Comparison of ENCODE assay signal across 8 cellular contexts in the genomic region with DNA sequence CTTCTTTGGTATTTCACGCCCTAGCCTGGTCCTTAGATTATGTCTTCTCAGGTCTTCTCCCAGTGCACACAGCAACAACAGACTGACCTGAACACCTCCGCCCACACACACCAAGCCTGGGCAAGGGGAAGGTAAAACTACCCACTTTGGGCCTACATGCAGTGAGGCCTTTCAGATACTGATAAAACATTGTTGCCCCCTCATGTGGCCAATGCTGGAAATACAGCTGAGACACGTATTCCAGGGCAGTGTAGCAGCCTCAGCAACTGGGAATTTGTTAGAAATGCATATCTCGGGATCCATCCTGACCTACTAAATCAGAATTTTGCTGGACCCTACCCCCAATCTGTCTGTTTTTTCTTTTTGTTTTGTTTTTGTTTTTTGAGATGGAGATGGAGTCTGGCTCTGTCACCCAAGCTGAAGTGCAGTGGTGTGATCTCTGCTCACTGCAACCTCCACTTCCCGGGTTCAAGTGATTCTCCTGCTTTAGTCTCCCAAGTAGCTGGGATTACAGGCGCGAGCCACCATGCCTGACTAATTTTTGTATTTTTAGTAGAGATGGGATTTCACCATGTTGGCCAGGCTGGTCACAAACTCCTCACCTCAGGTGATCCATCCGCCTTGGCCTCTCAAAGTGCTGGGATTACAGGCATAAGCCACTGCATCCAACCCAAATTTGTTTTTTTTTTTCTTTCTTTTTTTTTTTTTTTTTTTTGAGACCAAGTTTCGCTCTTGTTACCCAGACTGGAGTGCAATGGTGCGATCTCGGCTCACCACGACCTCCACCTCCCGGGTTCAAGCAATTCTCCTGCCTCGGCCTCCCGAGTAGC. TPM values are rescaled to one million over a fixed set of nuclear protein-coding genes. Genes with fewer than 3 reads are reported as not detected.
DNase-seq lines count a peak whose midpoint lies in the region; ATAC-seq, FAIRE-seq and TF ChIP-seq lines count a peak whose summit lies in the region.
"Not testable (repeated sequence)": the region's sequence is repeated elsewhere in the genome, so short reads cannot be mapped to it uniquely, and the experiment has no call there.

No MANE protein-coding gene starts in this region.

- TF ChIP-seq POLR2A in H54 (IDR thresholded peaks at IDR 0.05; ENCODE audit: low read depth, low read length): not testable (repeated sequence)

- BruUV-seq in Caco-2 (replicated peaks; lab: Mats Ljungman, UMichigan): not testable (repeated sequence)

- H3K36me3 Mint-ChIP-seq in Caco-2 (ENCODE audit: insufficient read depth, unreplicated experiment) (peaks cover 90% of the 10 kb centered on the region), T-cell (peaks cover 18% of the 10 kb centered on the region)
- peaks cover 0 to 51% (median 0%) of the 10 kb centered on the region in 3 donors for H3K36me3 Mint-ChIP-seq in naive thymus-derived CD8-positive, alpha-beta T cell

- not testable (repeated sequence) for H3K4me1 Mint-ChIP-seq in Caco-2 (ENCODE audit: low read depth, unreplicated experiment)
- H3K4me1 Mint-ChIP-seq in T-cell: peaks cover 13 to 25% (median 14%) of the 10 kb centered on the region in 3 donors
- peaks cover 15 to 30% (median 24%) of the 10 kb centered on the region in 4 donors for H3K4me1 Mint-ChIP-seq in naive thymus-derived CD8-positive, alpha-beta T cell

- POLR2A ChIA-PET in Caco-2 (lab: Charles Lee) (interaction anchor here (0.6 to 1.0 kb wide), 2 partner anchors 16 to 26 kb away, joined by 4 read pairs; partner anchors contain the start of gene ABCF1), T-cell (lab: Charles Lee) (interaction anchor here (0.5 to 1.3 kb wide), 8 partner anchors 10 to 1192 kb away, joined by 3 to 9 read pairs (median 4); no protein-coding TSS in a partner anchor)
- POLR2A ChIA-PET in naive thymus-derived CD8-positive, alpha-beta T cell (lab: Charles Lee): interaction anchor here (0.5 to 7.2 kb wide), 21 partner anchors 9 to 150 kb away, joined by 3 to 70 read pairs (median 5); partner anchors contain the start of genes ABCF1, GNL1, MRPS18B and PRR3

- not testable (repeated sequence) for H3K4me3 ChIP-seq in Caco-2 (ENCODE audit: low read depth, low read length); fibroblast of the aortic adventitia (ENCODE audit: low read depth, low read length)

- not testable (repeated sequence) for H3K27me3 ChIP-seq in Caco-2 (replicated peaks; ENCODE audit: control insufficient read depth, insufficient read depth, low read length)

- TF ChIP-seq CTCF in Caco-2 (IDR thresholded peaks at IDR 0.05; ENCODE audit: insufficient read depth in 1 of 2, low read depth in 1 of 2, low read length in 1 of 2, severe bottlenecking in 1 of 2, unreplicated experiment in 1 of 2): peak; percentile 67 to 74
- TF ChIP-seq CTCF in fibroblast of the aortic adventitia (IDR thresholded peaks at IDR 0.05; ENCODE audit: insufficient read depth, low read length): peak; percentile 79

- not testable (repeated sequence) for H3K9me3 ChIP-seq in Caco-2

- CTCF ChIA-PET in Caco-2 (lab: Charles Lee): interaction anchor here (0.5 to 1.8 kb wide), 9 partner anchors 8 to 520 kb away, joined by 3 to 13 read pairs (median 4); no protein-coding TSS in a partner anchor
- CTCF ChIA-PET in T-cell (lab: Charles Lee): interaction anchor here (0.6 to 3.4 kb wide), 21 partner anchors 10 to 986 kb away, joined by 3 to 26 read pairs (median 6); partner anchors contain the start of gene ABCF1 (in 1 of the 2)

- not testable (repeated sequence) for H3K4me3 Mint-ChIP-seq in Caco-2 (ENCODE audit: unreplicated experiment); T-cell; naive thymus-derived CD8-positive, alpha-beta T cell

- FAIRE-seq in H54 (lab: Jason Lieb, UNC): peak; percentile 27

- not testable (repeated sequence) for H3K27me3 Mint-ChIP-seq in Caco-2 (ENCODE audit: insufficient read depth, unreplicated experiment); T-cell; naive thymus-derived CD8-positive, alpha-beta T cell

- not testable (repeated sequence) for H3K4me1 ChIP-seq in Caco-2

- peak; percentile 78 to 83 (median 80) for ATAC-seq in T-cell (replicated peaks in 1 of 4)
- peak; percentile 86 to 91 for ATAC-seq in naive thymus-derived CD8-positive, alpha-beta T cell

- not testable (repeated sequence) for H3K9me3 Mint-ChIP-seq in Caco-2 (ENCODE audit: unreplicated experiment); T-cell; naive thymus-derived CD8-positive, alpha-beta T cell

- intact Hi-C loops in Caco-2 (cut with micrococcal nuclease; ENCODE audit: unreplicated experiment): loop anchor here (1.0 to 5.0 kb wide), 3 partner anchors 40 to 115 kb away; partner anchors contain the start of genes GNL1 and PRR3

- DNase-seq in Caco-2: peak; percentile 84 to 87
- DNase-seq in H54 (ENCODE audit: insufficient read length, low spot score): peak; percentile 69
- peak; percentile 69 for DNase-seq in NCI-H2029 (lab: John Stamatoyannopoulos, UW)
- DNase-seq in T-cell: peak; percentile 34 to 83 (median 74)
- DNase-seq in activated naive CD4-positive, alpha-beta T cell (lab: John Stamatoyannopoulos, UW): peak; percentile 34 to 70 (median 62)
- peak; percentile 81 for DNase-seq in fibroblast of the aortic adventitia (ENCODE audit: low read depth)
- DNase-seq in naive thymus-derived CD8-positive, alpha-beta T cell: peak; percentile 63 to 90 (median 76)
- DNase-seq in stimulated activated CD8-positive, alpha-beta memory T cell treated with anti-CD3 and anti-CD28 coated beads, Interleukin-2, amount 100 ng/mL, for 48 hours (ENCODE audit: low read depth in 2 of 2): peak; percentile 52 to 77

- peak overlapping the region; percentile 82 for H3K27ac Mint-ChIP-seq in Caco-2 (ENCODE audit: unreplicated experiment)
- peak overlapping the region; percentile 26 to 62 for H3K27ac Mint-ChIP-seq in T-cell
- H3K27ac Mint-ChIP-seq in naive thymus-derived CD8-positive, alpha-beta T cell: peak overlapping the region; percentile 26 to 88 (median 77)

- H3K36me3 ChIP-seq in Caco-2 (ENCODE audit: control insufficient read depth, insufficient read depth, low read length): not testable (repeated sequence)

RNA-seq across cellular contexts. Expression of gene PPP1R10, which starts 19.5 kb away (rescaled TPM):
- 91.3 and 95.4 TPM in 2 replicates for total RNA-seq in Caco-2 (2022)
- total RNA-seq in T-cell: 100 to 1,000 TPM; 104 to 170 (median 163) TPM
- 32.1 and 39.1 TPM in 2 replicates for total RNA-seq in fibroblast of the aortic adventitia (ENCODE audit: low replicate concordance)
- 100 to 1,000 TPM; 191 to 193 TPM for total RNA-seq in naive thymus-derived CD8-positive, alpha-beta T cell
- polyA plus RNA-seq in naive thymus-derived CD8-positive, alpha-beta T cell: 10 to 100 TPM; 16.9 to 20.2 (median 19.8) TPM

RNA-seq across cellular contexts. Expression of gene MRPS18B, which starts 20.1 kb away (rescaled TPM):
- total RNA-seq in Caco-2 (2022) (60.0 and 62.6 TPM in 2 replicates), T-cell (10 to 100 TPM; 20.7 to 55.5 (median 50.2) TPM), fibroblast of the aortic adventitia (ENCODE audit: low replicate concordance) (47.7 and 110 TPM in 2 replicates)
- 10 to 100 TPM; 43.1 to 43.8 TPM for total RNA-seq in naive thymus-derived CD8-positive, alpha-beta T cell
- polyA plus RNA-seq in naive thymus-derived CD8-positive, alpha-beta T cell: 100 to 1,000 TPM in 2 of 3 donors, 10 to 100 TPM in 1; 87.4 to 161 (median 119) TPM

RNA-seq across cellular contexts. Expression of gene ABCF1, which starts 26.3 kb away (rescaled TPM):
- total RNA-seq in Caco-2 (2022) (93.7 and 95.6 TPM in 2 replicates), T-cell (10 to 100 TPM; 61.1 to 89.9 (median 73.8) TPM), fibroblast of the aortic adventitia (ENCODE audit: low replicate concordance) (33.0 and 43.2 TPM in 2 replicates)
- 10 to 100 TPM; 68.6 to 71.3 TPM for total RNA-seq in naive thymus-derived CD8-positive, alpha-beta T cell
- 10 to 100 TPM; 19.1 to 43.1 (median 30.5) TPM for polyA plus RNA-seq in naive thymus-derived CD8-positive, alpha-beta T cell

RNA-seq across cellular contexts. Expression of gene ATAT1, which starts 29.1 kb away (rescaled TPM):
- total RNA-seq in Caco-2 (2022): 17.9 and 19.7 TPM in 2 replicates
- total RNA-seq in T-cell: 10 to 100 TPM in 4 of 5 donors, 1 to 10 TPM in 1; 6.9 to 11.8 (median 10.4) TPM
- total RNA-seq in fibroblast of the aortic adventitia (ENCODE audit: low replicate concordance): 0.16 and 5.6 TPM in 2 replicates
- total RNA-seq in naive thymus-derived CD8-positive, alpha-beta T cell: 10 to 100 TPM; 12.6 to 13.4 TPM
- 1 to 10 TPM; 1.6 to 2.0 (median 1.7) TPM for polyA plus RNA-seq in naive thymus-derived CD8-positive, alpha-beta T cell

RNA-seq across cellular contexts. Expression of gene PRR3, which starts 40.4 kb away (rescaled TPM):
- 20.3 and 20.8 TPM in 2 replicates for total RNA-seq in Caco-2 (2022)
- total RNA-seq in T-cell: 10 to 100 TPM; 12.8 to 22.1 (median 19.7) TPM
- total RNA-seq in fibroblast of the aortic adventitia (ENCODE audit: low replicate concordance): 2.3 and 11.0 TPM in 2 replicates
- 10 to 100 TPM; 28.4 to 28.9 TPM for total RNA-seq in naive thymus-derived CD8-positive, alpha-beta T cell
- 10 to 100 TPM in 1 of 3 donors, 1 to 10 TPM in 2; 7.9 to 12.7 (median 8.6) TPM for polyA plus RNA-seq in naive thymus-derived CD8-positive, alpha-beta T cell
